In genomic region chr19:18789883-18790565, GRCh38 we compare ENCODE assay signal across 9 cellular contexts. TPM values are rescaled to one million over a fixed set of nuclear protein-coding genes. Genes with fewer than 3 reads are reported as not detected.
DNase-seq lines count a peak whose midpoint lies in the region; ATAC-seq and TF ChIP-seq lines count a peak whose summit lies in the region.
"Had no signal": no experiment of that assay in that cellular context is flagged by ENCODE, and none has a peak within 500 bp of the region (broad histone marks: within the 10 kb centered on the region; RNA-seq: fewer than 3 reads in every experiment).

No MANE protein-coding gene starts in this region.

- TF ChIP-seq POLR2A in tibial nerve (IDR thresholded peaks at IDR 0.05): no peak

- H3K4me3 ChIP-seq in left lung (peak overlapping the region in 1 of 2 donors; percentile 13), tibial nerve (peak overlapping the region in 3 of 4 donors; percentile 9 to 39 (median 28))

- DNase-seq in AG08395 (ENCODE audit: low spot score) (peak; percentile 76), left lung (peak in 1 of 2 donors; percentile 74), tibial nerve (ENCODE audit: low spot score in 2 of 2) (no peak), NCI-H1092 treated with DMSO at 0.1 percent for 48 hours (lab: John Stamatoyannopoulos, UW) (no peak), NCI-H1930 (lab: John Stamatoyannopoulos, UW) (no peak)

- WGBS in tibial nerve, 2 donors: 1 to 2% methylated on average over 38 to 48 of the region's 65 CpGs

- TF ChIP-seq EP300 in Ishikawa (IDR thresholded peaks at IDR 0.05; ENCODE audit: borderline replicate concordance) (no peak), tibial nerve (IDR thresholded peaks at IDR 0.05) (no peak)

- peaks cover 55 to 100% of the 10 kb centered on the region in 2 donors for H3K27me3 ChIP-seq in left lung
- H3K27me3 ChIP-seq in tibial nerve: peaks cover 3 to 96% of the 10 kb centered on the region in 2 donors

- no peaks in the 10 kb centered on the region for H3K9me3 Mint-ChIP-seq in activated naive CD4-positive, alpha-beta T cell treated with anti-CD3 and anti-CD28 coated beads, Interleukin-2, amount 50 U/mL, for 24 hours

- no peak for TF ChIP-seq RAD21 in Ishikawa (IDR thresholded peaks at IDR 0.05; ENCODE audit: low read depth)

- peak; percentile 29 for ATAC-seq in left lung
- no peak for ATAC-seq in GM18511 (IDR thresholded peaks at IDR 0.05; ENCODE audit: unreplicated experiment)

- H3K27ac Mint-ChIP-seq in activated naive CD4-positive, alpha-beta T cell treated with anti-CD3 and anti-CD28 coated beads, Interleukin-2, amount 50 U/mL, for 24 hours: peak overlapping the region; percentile 60

- H3K4me1 Mint-ChIP-seq in activated naive CD4-positive, alpha-beta T cell treated with anti-CD3 and anti-CD28 coated beads, Interleukin-2, amount 50 U/mL, for 24 hours: peaks cover 35% of the 10 kb centered on the region

- H3K4me1 ChIP-seq in left lung (peaks cover 23 to 43% of the 10 kb centered on the region in 2 donors), tibial nerve (peaks cover 0 to 54% (median 31%) of the 10 kb centered on the region in 4 donors)

- H3K9me3 ChIP-seq in left lung (no peaks in the 10 kb centered on the region), tibial nerve (no peaks in the 10 kb centered on the region)

- H3K27me3 Mint-ChIP-seq in activated naive CD4-positive, alpha-beta T cell treated with anti-CD3 and anti-CD28 coated beads, Interleukin-2, amount 50 U/mL, for 24 hours: peaks cover 50% of the 10 kb centered on the region

- H3K27ac ChIP-seq in left lung (no peak overlapping the region), tibial nerve (no peak overlapping the region)

- TF ChIP-seq CTCF in left lung (IDR thresholded peaks at IDR 0.05) (no peak), tibial nerve (IDR thresholded peaks at IDR 0.05) (no peak)

- H3K36me3 Mint-ChIP-seq in activated naive CD4-positive, alpha-beta T cell treated with anti-CD3 and anti-CD28 coated beads, Interleukin-2, amount 50 U/mL, for 24 hours: peaks cover 2% of the 10 kb centered on the region

- intact Hi-C loops in left lung (cut with DNase I): no loop called here

- no peaks in the 10 kb centered on the region for H3K36me3 ChIP-seq in left lung
- no peaks in the 10 kb centered on the region for H3K36me3 ChIP-seq in tibial nerve

- peak overlapping the region; percentile 80 for H3K4me3 Mint-ChIP-seq in activated naive CD4-positive, alpha-beta T cell treated with anti-CD3 and anti-CD28 coated beads, Interleukin-2, amount 50 U/mL, for 24 hours

TF ChIP-seq in Ishikawa, 13 proteins besides CTCF, POLR2A, EP300 and RAD21:
- TF ChIP-seq FOXM1 (IDR thresholded peaks at IDR 0.05; ENCODE audit: borderline replicate concordance, low read depth) (no peak), TCF12 (IDR thresholded peaks at IDR 0.05; ENCODE audit: low read depth) (0 out of 2 replicates have a peak, but pooled peaks have one; percentile 24), MAX (IDR thresholded peaks at IDR 0.05) (peak; percentile 53; the same call in 1 of the 2 replicates)
TF ChIP-seq in Ishikawa: peak in this region for 2.

RNA-seq across cellular contexts. Expression of gene COMP, which starts 1.1 kb away (rescaled TPM):
- total RNA-seq in left lung (10 to 100 TPM in 1 of 2 donors, 1 to 10 TPM in 1; 1.9 to 47.7 TPM), tibial nerve (100 to 1,000 TPM in 1 of 4 donors, 10 to 100 TPM in 3; 14.0 to 117 (median 25.3) TPM)
- total RNA-seq: activated CD8-positive, alpha-beta memory T cell treated with anti-CD3 and anti-CD28 coated beads for 36 hours had no signal

RNA-seq across cellular contexts. Expression of gene UPF1, which starts 41.7 kb away (rescaled TPM):
- total RNA-seq in left lung (10 to 100 TPM; 66.9 to 80.9 TPM), tibial nerve (100 to 1,000 TPM in 1 of 4 donors, 10 to 100 TPM in 3; 75.6 to 117 (median 87.9) TPM)
